In the genomic region with DNA sequence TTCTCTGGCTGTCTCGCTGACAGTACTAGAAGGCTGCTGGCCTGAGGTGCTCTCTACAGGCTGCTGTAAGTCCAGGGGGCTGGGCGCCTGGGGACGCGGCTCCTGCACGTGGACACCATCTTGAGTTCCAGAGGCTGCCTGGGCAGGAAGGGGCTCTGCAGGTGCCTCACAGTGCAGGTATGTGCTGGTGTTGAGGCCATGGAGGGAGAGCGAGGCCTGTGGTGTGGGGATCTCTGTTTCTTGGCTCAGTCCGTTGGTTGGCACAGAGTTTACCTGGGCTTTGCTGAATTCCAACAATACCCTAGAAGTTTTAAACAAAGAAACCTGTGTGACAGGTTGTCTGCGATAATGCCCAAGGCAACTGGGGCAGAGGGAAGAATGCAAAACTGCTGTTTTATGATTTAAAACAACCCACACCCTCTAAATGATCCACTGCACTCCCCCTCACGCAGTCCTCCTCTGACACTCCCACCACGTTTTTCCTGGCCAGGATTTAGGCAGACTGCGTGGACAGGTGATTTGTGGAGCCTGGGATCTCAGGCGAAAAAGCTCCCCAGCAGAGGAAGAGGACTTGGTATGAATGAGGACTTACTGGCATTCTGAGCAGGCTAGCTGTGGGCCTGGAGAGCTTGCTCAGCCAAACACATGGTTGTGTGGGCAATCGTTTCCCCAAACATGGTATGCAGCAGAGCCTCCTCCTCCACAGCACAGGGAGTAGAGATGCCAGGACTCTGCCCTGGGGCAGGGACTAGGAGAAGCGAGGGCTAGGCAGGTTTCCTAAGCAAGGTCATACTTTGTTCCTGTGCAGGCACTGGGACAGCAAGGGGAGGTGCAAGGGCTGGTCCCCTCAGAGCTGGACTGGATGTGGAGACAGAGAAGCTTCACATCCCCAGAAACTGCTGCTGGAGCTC, we compare ENCODE assay signal across 8 cellular contexts. TPM values are rescaled to one million over a fixed set of nuclear protein-coding genes. Genes with fewer than 3 reads are reported as not detected.
DNase-seq lines count a peak whose midpoint lies in the region; ATAC-seq and TF ChIP-seq lines count a peak whose summit lies in the region.
"Not testable (repeated sequence)": the region's sequence is repeated elsewhere in the genome, so short reads cannot be mapped to it uniquely, and the experiment has no call there.

No MANE protein-coding gene starts in this region.

- H3K4me3 Mint-ChIP-seq in type B pancreatic cell: peak overlapping the region; percentile 39

- not testable (repeated sequence) for H3K27me3 Mint-ChIP-seq in type B pancreatic cell

- ATAC-seq in esophagus mucosa (peak; percentile 69), omental fat pad (ENCODE audit: low FRiP score) (peak; percentile 83)

- H3K27ac ChIP-seq in mammary epithelial cell (ENCODE audit: insufficient read depth, low read depth, low read length): peak overlapping the region; percentile 22

- DNase-seq in ELF-1 (ENCODE audit: low read depth, low spot score) (peak; percentile 68), LoVo (ENCODE audit: low spot score) (peak; percentile 58), SIG-M5 treated with dmso at 0.1 percent for 504 hours (lab: John Stamatoyannopoulos, UW; ENCODE audit: unreplicated experiment) (peak; percentile 28), mammary epithelial cell (peak; percentile 54), left kidney (ENCODE audit: low read depth, low spot score) (peak; percentile 7)
- DNase-seq in omental fat pad (ENCODE audit: low spot score); type B pancreatic cell (ENCODE audit: extremely low spot score, unreplicated experiment): not testable (repeated sequence)

- CTCF ChIA-PET in mammary epithelial cell (lab: Charles Lee; ENCODE audit: low non-redundant PET): not testable (repeated sequence)

- H3K4me2 ChIP-seq in mammary epithelial cell (ENCODE audit: insufficient read depth, low read depth, low read length): peak overlapping the region; percentile 21

- H2AFZ ChIP-seq in mammary epithelial cell (ENCODE audit: low read depth, low read length): not testable (repeated sequence)

- not testable (repeated sequence) for H3K36me3 Mint-ChIP-seq in type B pancreatic cell

- H3K4me1 ChIP-seq in mammary epithelial cell (ENCODE audit: insufficient read depth, low read length): peaks cover 19% of the 10 kb centered on the region

- BruUV-seq in mammary epithelial cell (replicated peaks; lab: Mats Ljungman, UMichigan): not testable (repeated sequence)

- in situ Hi-C loops in mammary epithelial cell (cut with MboI; ENCODE audit: low sequenced_read_pairs in 2 of 2): not testable (repeated sequence)

- H3K4me1 Mint-ChIP-seq in type B pancreatic cell (ENCODE audit: unreplicated experiment): not testable (repeated sequence)

- not testable (repeated sequence) for H4K20me1 ChIP-seq in mammary epithelial cell (ENCODE audit: insufficient read depth, low read length)

- H3K4me3 ChIP-seq in mammary epithelial cell (replicated peaks in 1 of 3; ENCODE audit: insufficient read depth in 1 of 3, low read depth in 2 of 3, low read length in 3 of 3): not testable (repeated sequence)

- not testable (repeated sequence) for TF ChIP-seq CTCF in mammary epithelial cell (conservative IDR thresholded peaks at IDR 0.05 in 1 of 2, IDR thresholded peaks at IDR 0.05 in 1 of 2; ENCODE audit: extremely low read depth in 1 of 2, insufficient read depth in 1 of 2, low read depth in 1 of 2, low read length in 2 of 2); omental fat pad (IDR thresholded peaks at IDR 0.05); type B pancreatic cell (conservative IDR thresholded peaks at IDR 0.05)

- peaks cover 14% of the 10 kb centered on the region for H3K79me2 ChIP-seq in mammary epithelial cell (ENCODE audit: insufficient read depth, low read length)

- not testable (repeated sequence) for H3K9me3 Mint-ChIP-seq in type B pancreatic cell

- intact Hi-C loops in mammary epithelial cell (cut with micrococcal nuclease): not testable (repeated sequence)

- H3K9ac ChIP-seq in mammary epithelial cell (ENCODE audit: insufficient read depth, low read length): not testable (repeated sequence)

- dilution Hi-C loops in mammary epithelial cell (cut with HindIII; ENCODE audit: low sequenced_read_pairs): not testable (repeated sequence)

- 0% methylated on average over 7 of the region's 14 CpGs for WGBS in mammary epithelial cell (ENCODE audit: low coverage, missing lambda C conversion rate)

- not testable (repeated sequence) for H3K36me3 ChIP-seq in mammary epithelial cell (ENCODE audit: insufficient read depth, low read length)

- H3K27ac Mint-ChIP-seq in type B pancreatic cell: peak overlapping the region; percentile 96

- H3K27me3 ChIP-seq in mammary epithelial cell (ENCODE audit: insufficient read depth, low read length): not testable (repeated sequence)

- not testable (repeated sequence) for H3K9me3 ChIP-seq in mammary epithelial cell (replicated peaks; ENCODE audit: insufficient read depth, low read length)

RNA-seq across cellular contexts. Expression of a gene that starts 22.0 kb away (rescaled TPM):
- total RNA-seq in mammary epithelial cell: 10 to 100 TPM; 54.3 to 94.1 TPM
- polyA plus RNA-seq in mammary epithelial cell: 25.2 TPM
- 63.7 TPM for polyA minus RNA-seq in mammary epithelial cell
- 112 TPM for total RNA-seq in esophagus mucosa
- total RNA-seq in omental fat pad: 10 to 100 TPM; 44.0 to 68.9 (median 53.2) TPM
- 42.1 and 63.1 TPM in 2 replicates for total RNA-seq in type B pancreatic cell (ENCODE audit: low replicate concordance)

RNA-seq across cellular contexts. Expression of a gene that starts 35.9 kb away (rescaled TPM):
- total RNA-seq in mammary epithelial cell (10 to 100 TPM; 24.8 to 31.3 TPM), esophagus mucosa (69.0 TPM), omental fat pad (10 to 100 TPM; 13.4 to 52.5 (median 23.7) TPM), type B pancreatic cell (ENCODE audit: low replicate concordance) (26.8 and 56.2 TPM in 2 replicates)
- polyA plus RNA-seq in mammary epithelial cell: 18.5 TPM
- 11.2 TPM for polyA minus RNA-seq in mammary epithelial cell
